ENCODE assay signal across 8 cellular contexts in the genomic region with DNA sequence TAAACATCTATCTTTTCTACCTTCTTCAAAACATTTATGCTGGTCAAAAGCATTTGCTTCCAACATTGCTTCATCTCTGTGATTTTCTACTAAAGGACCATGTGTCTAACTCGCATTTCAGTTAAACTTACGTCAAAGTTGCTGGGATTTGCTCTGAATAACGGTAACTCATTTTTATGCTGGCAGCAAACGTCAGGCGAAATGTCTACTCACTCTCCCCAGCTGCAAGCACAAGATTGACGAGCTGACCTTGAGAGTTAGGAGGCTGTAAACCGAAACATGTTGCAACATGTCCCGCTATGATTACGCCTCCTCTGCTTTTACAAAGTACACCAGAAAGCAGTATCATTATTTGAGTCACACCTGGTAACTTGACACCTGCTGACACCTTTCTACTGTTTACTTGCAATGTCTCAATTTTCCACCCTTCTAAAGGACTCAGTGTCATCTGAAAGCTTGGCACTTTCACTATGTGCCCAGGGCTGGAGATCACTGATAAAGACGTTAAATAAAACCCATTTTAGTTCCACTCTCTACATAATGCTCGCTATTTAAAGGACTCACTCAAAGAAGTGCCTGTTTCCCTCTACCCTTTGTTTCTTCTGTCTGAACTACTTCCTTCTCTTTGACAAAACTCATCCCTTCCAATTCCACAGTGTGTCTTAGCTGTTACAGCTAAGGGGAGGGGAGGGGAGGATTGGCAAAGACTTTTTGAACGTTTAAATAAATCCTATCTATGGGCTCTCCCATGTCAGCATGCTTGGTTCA.
DNase-seq lines count a peak whose midpoint lies in the region; ATAC-seq and TF ChIP-seq lines count a peak whose summit lies in the region.

No MANE protein-coding gene starts in this region.

- peak overlapping the region; percentile 71 for H2BK5ac ChIP-seq in trophoblast cell (ENCODE audit: low read depth, low read length, poor library complexity)

- no peak overlapping the region for H3K4me3 ChIP-seq in trophoblast cell (ENCODE audit: low read depth, low read length)

- no peak overlapping the region for H3K9ac ChIP-seq in trophoblast cell (ENCODE audit: low read length)

- peak overlapping the region; percentile 94 for H3K27ac ChIP-seq in trophoblast cell (ENCODE audit: low read depth, low read length)

- no peak overlapping the region for H2BK12ac ChIP-seq in trophoblast cell (ENCODE audit: low read length)

- WGBS in trophoblast cell (ENCODE audit: extremely low coverage, insufficient coverage, insufficient read length): no CpG with 5 or more reads among the region's 12 CpGs

- H3K4ac ChIP-seq in trophoblast cell (ENCODE audit: low read depth, low read length): no peak overlapping the region

- H3K79me1 ChIP-seq in trophoblast cell (ENCODE audit: low read length): peaks cover 18% of the 10 kb centered on the region

- peak overlapping the region; percentile 45 for H4K91ac ChIP-seq in trophoblast cell (ENCODE audit: low read depth, low read length)

- H3K79me2 ChIP-seq in trophoblast cell (ENCODE audit: control insufficient read depth, insufficient read depth, low read length, poor library complexity): peaks cover 3% of the 10 kb centered on the region

- H3K4me2 ChIP-seq in trophoblast cell (ENCODE audit: low read length): peak overlapping the region; percentile 1

- no peak overlapping the region for H2AK5ac ChIP-seq in trophoblast cell (ENCODE audit: low read length)

- no peak overlapping the region for H3K14ac ChIP-seq in trophoblast cell (ENCODE audit: low read length)

- H4K12ac ChIP-seq in trophoblast cell (ENCODE audit: low read depth, low read length): no peak overlapping the region

- H4K8ac ChIP-seq in trophoblast cell (ENCODE audit: low read depth, low read length): no peak overlapping the region

- no peak for TF ChIP-seq POLR2A in erythroblast (IDR thresholded peaks at IDR 0.05; ENCODE audit: low read length)

- no peaks in the 10 kb centered on the region for H3K27me3 ChIP-seq in trophoblast cell (ENCODE audit: insufficient read depth, low read length)

- H2BK120ac ChIP-seq in trophoblast cell (ENCODE audit: insufficient read depth, low read length, poor library complexity): peak overlapping the region; percentile 4

- intact Hi-C loops in Right ventricle myocardium superior (cut with DNase I): no loop called here
- intact Hi-C loops in cardiac septum (cut with DNase I): no loop called here

- no peaks in the 10 kb centered on the region for H3K9me3 ChIP-seq in trophoblast cell (ENCODE audit: insufficient read depth, low read depth, low read length)

- ATAC-seq in Right ventricle myocardium superior (ENCODE audit: poor library complexity) (peak; percentile 83), HG02763 (IDR thresholded peaks at IDR 0.05; ENCODE audit: unreplicated experiment) (peak; percentile 79)

- DNase-seq in Right ventricle myocardium superior (no peak), cardiac septum (ENCODE audit: low spot score) (no peak), NCI-H1105 (lab: John Stamatoyannopoulos, UW) (peak; percentile 97), SW480 (ENCODE audit: low spot score) (peak; percentile 97), erythroblast (lab: John Stamatoyannopoulos, UW) (peak; percentile 82 to 85), trophoblast cell (peak; percentile 97 to 98), OCI-M2 (lab: John Stamatoyannopoulos, UW; ENCODE audit: unreplicated experiment) (no peak)

- peaks cover 9 to 16% of the 10 kb centered on the region in 2 experiments for H3K4me1 ChIP-seq in trophoblast cell (ENCODE audit: control insufficient read depth in 1 of 2, insufficient read depth in 2 of 2, low read length in 2 of 2)

- H3K18ac ChIP-seq in trophoblast cell (ENCODE audit: low read length): no peak overlapping the region

- no peak overlapping the region for H3K23ac ChIP-seq in trophoblast cell (ENCODE audit: low read length)

- H2AFZ ChIP-seq in trophoblast cell (ENCODE audit: insufficient read depth, low read length, poor library complexity): no peak overlapping the region

- H3K36me3 ChIP-seq in trophoblast cell (ENCODE audit: control insufficient read depth in 1 of 2, insufficient read depth in 2 of 2, low read length in 2 of 2): peaks cover 2 to 4% of the 10 kb centered on the region in 2 experiments

Comparison
In these comparisons a context has a peak if more than half of its experiments do, and no peak if none do; other contexts are left out.
1. DNase-seq: peak in NCI-H1105 (single experiment), SW480 (single experiment), erythroblast (2 of 2) and trophoblast cell (2 of 2); none in Right ventricle myocardium superior (single experiment), cardiac septum (single experiment) and OCI-M2 (single experiment).